In genomic region chr13:43156916-43157315, GRCh38 we compare ENCODE assay signal across 22 cellular contexts.
"Had no signal": no experiment of that assay in that cellular context is flagged by ENCODE, and none has a peak within 500 bp of the region (broad histone marks: within the 10 kb centered on the region; RNA-seq: fewer than 3 reads in every experiment).

No MANE protein-coding gene starts in this region.

- H3K36me3 ChIP-seq: MG63 had no signal

- H3K27ac ChIP-seq: SK-N-MC had no signal

- FAIRE-seq: TTC549 had no signal

- H3K9me3 ChIP-seq: MG63 had no signal

- H3K27me3 ChIP-seq: MG63 had no signal

- H3K4me3 ChIP-seq: MG63, SK-N-MC had no signal

- ATAC-seq: activated T-cell treated with anti-CD3 and anti-CD28 coated beads, Interleukin-2, amount 50 U/mL, for 4 hours; Right ventricle myocardium inferior; T-cell had no signal

- DNase-seq: activated B cell treated with CpG ODN at 0.5 μM for 24 hours; activated CD4-positive, alpha-beta T cell treated with anti-CD3 and anti-CD28 coated beads for 1 hour; activated CD4-positive, alpha-beta T cell treated with anti-CD3 and anti-CD28 coated beads, Interleukin-2, amount 10 ng/mL, durations not matched to agents 24 days and 14 days; activated CD4-positive, alpha-beta T cell treated with anti-CD3 and anti-CD28 coated beads, Interleukin-2, amount 50 U/mL, for 48 hours; activated effector memory CD4-positive, alpha-beta T cell treated with anti-CD3 and anti-CD28 coated beads, Interleukin-2, amount 50 U/mL, for 16 hours; activated naive CD4-positive, alpha-beta T cell treated with anti-CD3 and anti-CD28 coated beads for 36 hours; activated T-cell treated with anti-CD3 and anti-CD28 coated beads, Interleukin-2, amount 50 U/mL, for 4 hours; MG63; MV-4-11; NCI-H1092 treated with DMSO at 0.1 percent for 48 hours; NCI-H1417 treated with DMSO at 0.1 percent for 48 hours; NCI-H1694; NCI-H2029; NCI-H345; NCI-H510A; RPMI8226; T-cell; T-helper 2 cell; T1000 had no signal
